16 cellular contexts compared by ENCODE assay signal in genomic region chr3:195126073-195126605, GRCh38.
DNase-seq lines count a peak whose midpoint lies in the region; ATAC-seq, FAIRE-seq and TF ChIP-seq lines count a peak whose summit lies in the region.
"Had no signal": no experiment of that assay in that cellular context is flagged by ENCODE, and none has a peak within 500 bp of the region (broad histone marks: within the 10 kb centered on the region; RNA-seq: fewer than 3 reads in every experiment).

No MANE protein-coding gene starts in this region.

- BruUV-seq in K562 (replicated peaks; lab: Mats Ljungman, UMichigan) = no TSS peak

- in situ Hi-C loops in K562 (cut with MboI) = no loop called here
- in situ Hi-C loops in KBM-7 (cut with MboI; ENCODE audit: low pct_unique_long_range_greater_than_20kb, low sequenced_read_pairs) = no loop called here

- no peak for DNase-seq in left ventricle myocardium inferior
- DNase-seq in Right ventricle myocardium inferior (ENCODE audit: missing footprints) = no peak
- no peak for DNase-seq in K562 (ENCODE audit: extremely low read depth in 1 of 4, low spot score in 3 of 4)
- DNase-seq in stimulated activated naive B cell treated with anti-CD40 and anti-IgM and Interleukin-4, amounts not matched to agents 10 μg/mL and 1 μg/mL and 100 μg/mL, for 72 hours = no peak
- no peak for DNase-seq in DMS53 (lab: John Stamatoyannopoulos, UW)
- no peak for DNase-seq in KBM-7
- DNase-seq: C1 segment of cervical spinal cord; CD4-positive, alpha-beta memory T cell; GF-D8; H7; IMR-90 had no signal

- no peaks in the 10 kb centered on the region for H3K9me2 ChIP-seq in Loucy (replicated peaks; ENCODE audit: low read depth, low read length)

- H3K9me3 Mint-ChIP-seq in stimulated activated naive B cell treated with anti-CD40 and anti-IgM and Interleukin-4, amounts not matched to agents 10 μg/mL and 1 μg/mL and 100 μg/mL, for 72 hours = peaks cover 0 to 2% of the 10 kb centered on the region in 2 donors
- H3K9me3 Mint-ChIP-seq: CD4-positive, alpha-beta memory T cell; GM23338 had no signal

- no peak for TF ChIP-seq CTCF in left ventricle myocardium inferior (IDR thresholded peaks at IDR 0.05; ENCODE audit: borderline replicate concordance)
- no peak for TF ChIP-seq CTCF in Loucy (conservative IDR thresholded peaks at IDR 0.05; ENCODE audit: low read length)
- no peak for TF ChIP-seq CTCF in K562 (IDR thresholded peaks at IDR 0.05 in 2 of 3, conservative IDR thresholded peaks at IDR 0.05 in 1 of 3; ENCODE audit: insufficient read depth in 2 of 3, low read depth in 1 of 3, low read length in 3 of 3)

- no peaks in the 10 kb centered on the region for H3K27me3 ChIP-seq in left ventricle myocardium inferior (ENCODE audit: low read depth)
- H3K27me3 ChIP-seq in Loucy (ENCODE audit: insufficient read depth, low read length, poor library complexity, severe bottlenecking) = no peaks in the 10 kb centered on the region
- no peaks in the 10 kb centered on the region for H3K27me3 ChIP-seq in K562 (ENCODE audit: control insufficient read depth in 2 of 2, insufficient read depth in 2 of 2, low read length in 2 of 2)

- H3K4me3 Mint-ChIP-seq in stimulated activated naive B cell treated with anti-CD40 and anti-IgM and Interleukin-4, amounts not matched to agents 10 μg/mL and 1 μg/mL and 100 μg/mL, for 72 hours = no peak overlapping the region
- H3K4me3 Mint-ChIP-seq: CD4-positive, alpha-beta memory T cell; GM23338 had no signal

- TF ChIP-seq POLR2A in K562 (conservative IDR thresholded peaks at IDR 0.05) = no peak

- no peak for ATAC-seq in Right ventricle myocardium inferior
- ATAC-seq in K562 = no peak
- ATAC-seq in stimulated activated naive B cell treated with anti-CD40 and anti-IgM and Interleukin-4, amounts not matched to agents 10 μg/mL and 1 μg/mL and 100 μg/mL, for 72 hours (replicated peaks) = no peak
- no peak for ATAC-seq in HG03439 (IDR thresholded peaks at IDR 0.05; ENCODE audit: unreplicated experiment)
- ATAC-seq: GM23338 had no signal

- TF ChIP-seq EP300 in K562 (IDR thresholded peaks at IDR 0.05; ENCODE audit: low read length) = no peak

- H3K27ac Mint-ChIP-seq in stimulated activated naive B cell treated with anti-CD40 and anti-IgM and Interleukin-4, amounts not matched to agents 10 μg/mL and 1 μg/mL and 100 μg/mL, for 72 hours = peak overlapping the region; percentile 79
- H3K27ac Mint-ChIP-seq: GM23338 had no signal

- no peaks in the 10 kb centered on the region for H3K9me1 ChIP-seq in K562 (ENCODE audit: control insufficient read depth, insufficient read depth, low read length)

- peaks cover 4 to 7% of the 10 kb centered on the region in 2 donors for H3K36me3 Mint-ChIP-seq in stimulated activated naive B cell treated with anti-CD40 and anti-IgM and Interleukin-4, amounts not matched to agents 10 μg/mL and 1 μg/mL and 100 μg/mL, for 72 hours

- H3K27ac ChIP-seq in left ventricle myocardium inferior (replicated peaks) (peak overlapping the region; percentile 24), K562 (ENCODE audit: extremely low read depth, low read depth, low read length) (no peak overlapping the region)
- H3K27ac ChIP-seq: 22Rv1 had no signal

- H3K4me3 ChIP-seq in left ventricle myocardium inferior (no peak overlapping the region), Loucy (ENCODE audit: low read length, poor library complexity, severe bottlenecking) (no peak overlapping the region), K562 (no peak overlapping the region)
- H3K4me3 ChIP-seq: GM23338 had no signal

- H3K79me2 ChIP-seq in Loucy (ENCODE audit: insufficient read depth, low read length) = peaks cover 80% of the 10 kb centered on the region
- H3K79me2 ChIP-seq in K562 (ENCODE audit: control insufficient read depth, insufficient read depth, low read length) = 0 out of 3 replicates have a peak, but pooled peaks cover 2% of the 10 kb centered on the region

- 85% methylated on average over 13 of the region's 13 CpGs for WGBS in K562 (ENCODE audit: insufficient coverage, low coverage, missing lambda C conversion rate)

- H3K36me3 ChIP-seq in left ventricle myocardium inferior (no peaks in the 10 kb centered on the region), Loucy (ENCODE audit: insufficient read depth, low read length) (peaks cover 15% of the 10 kb centered on the region; the same call in 1 of the 2 replicates), K562 (ENCODE audit: control insufficient read depth, insufficient read depth, low read length) (no peaks in the 10 kb centered on the region)

- no peak overlapping the region for H2AFZ ChIP-seq in Loucy (ENCODE audit: low read length)
- no peak overlapping the region for H2AFZ ChIP-seq in K562 (ENCODE audit: low read depth, low read length)
- H2AFZ ChIP-seq: GM23338 had no signal

- H3K27me3 Mint-ChIP-seq in stimulated activated naive B cell treated with anti-CD40 and anti-IgM and Interleukin-4, amounts not matched to agents 10 μg/mL and 1 μg/mL and 100 μg/mL, for 72 hours = no peaks in the 10 kb centered on the region

- intact Hi-C loops in left ventricle myocardium inferior (cut with micrococcal nuclease) (no loop called here), Right ventricle myocardium inferior (cut with DNase I) (no loop called here), K562 (cut with micrococcal nuclease) (no loop called here)

- POLR2A ChIA-PET in K562 (lab: Yijun Ruan, JAX) = interaction anchor here (0.7 kb wide), 1 partner anchor 20 kb away, joined by 3 read pairs; no protein-coding TSS in a partner anchor

- CTCF ChIA-PET in K562 (lab: Yijun Ruan, JAX; ENCODE audit: low intra/inter-chr PET ratio) = no interaction called here

- H3K9me3 ChIP-seq in left ventricle myocardium inferior (replicated peaks) (no peaks in the 10 kb centered on the region), Loucy (ENCODE audit: insufficient read depth, low read depth, low read length) (no peaks in the 10 kb centered on the region), K562 (replicated peaks; ENCODE audit: control insufficient read depth, insufficient read depth, low read depth, low read length) (no peaks in the 10 kb centered on the region)

- peaks cover 54 to 61% of the 10 kb centered on the region in 2 donors for H3K4me1 Mint-ChIP-seq in stimulated activated naive B cell treated with anti-CD40 and anti-IgM and Interleukin-4, amounts not matched to agents 10 μg/mL and 1 μg/mL and 100 μg/mL, for 72 hours

- 0 out of 2 replicates have a peak, but pooled peaks cover 3% of the 10 kb centered on the region for H3F3A ChIP-seq in Loucy (ENCODE audit: low read depth)

- peak overlapping the region; percentile 43 for H3K4me2 ChIP-seq in Loucy (ENCODE audit: low read depth, low read length, poor library complexity, severe bottlenecking)
- no peak overlapping the region for H3K4me2 ChIP-seq in K562 (ENCODE audit: insufficient read depth, low read length)
- H3K4me2 ChIP-seq: GM23338 had no signal

- H3K4me1 ChIP-seq in left ventricle myocardium inferior (peaks cover 29% of the 10 kb centered on the region), Loucy (ENCODE audit: insufficient read depth, low read length, poor library complexity, severe bottlenecking) (peaks cover 65% of the 10 kb centered on the region), K562 (replicated peaks in 1 of 2; ENCODE audit: control insufficient read depth in 2 of 2, insufficient read depth in 2 of 2, low read length in 2 of 2) (peaks cover 7 to 12% of the 10 kb centered on the region in 2 experiments; a peak in 3 of 5 replicates)

- no peaks in the 10 kb centered on the region for H4K20me1 ChIP-seq in Loucy (ENCODE audit: insufficient read depth, low read length, poor library complexity, severe bottlenecking)
- no peaks in the 10 kb centered on the region for H4K20me1 ChIP-seq in K562 (replicated peaks; ENCODE audit: control insufficient read depth, insufficient read depth, low read length)

- no peak for TF ChIP-seq RAD21 in K562 (CRISPR knock-in tag; conservative IDR thresholded peaks at IDR 0.05 in 1 of 2, IDR thresholded peaks at IDR 0.05 in 1 of 2)

- FAIRE-seq in K562 (lab: Jason Lieb, UNC) = no peak
- FAIRE-seq: GM18507 had no signal

- H3K9ac ChIP-seq in Loucy (ENCODE audit: low read depth, low read length, poor library complexity, severe bottlenecking) = peak overlapping the region; percentile 58
- H3K9ac ChIP-seq in K562 (ENCODE audit: insufficient read depth in 1 of 2, low read depth in 2 of 2, low read length in 2 of 2) = no peak overlapping the region

TF ChIP-seq in K562, 482 proteins besides CTCF, POLR2A, EP300 and RAD21:
- TF ChIP-seq ZNF24 (IDR thresholded peaks at IDR 0.05) = peak; percentile 42; the same call in 1 of the 2 replicates
- no peak for TF ChIP-seq PYGO2 (tag; IDR thresholded peaks at IDR 0.05)
- TF ChIP-seq ZNF263 (CRISPR knock-in tag; IDR thresholded peaks at IDR 0.05; ENCODE audit: borderline replicate concordance) = no peak
TF ChIP-seq in K562: peak in this region for 1.
